ENCODE assay signal across 9 cellular contexts in genomic region chr11:39374963-39375698, GRCh38.
DNase-seq lines count a peak whose midpoint lies in the region; ATAC-seq and TF ChIP-seq lines count a peak whose summit lies in the region.
"Had no signal": no experiment of that assay in that cellular context is flagged by ENCODE, and none has a peak within 500 bp of the region (broad histone marks: within the 10 kb centered on the region; RNA-seq: fewer than 3 reads in every experiment).

No MANE protein-coding gene starts in this region.

- H3K36me3 Mint-ChIP-seq in activated T-helper 17 cell treated with anti-CD3 and anti-CD28 coated beads, Interleukin-2, amount 50 U/mL, for 72 hours (ENCODE audit: low read depth), result no peaks in the 10 kb centered on the region
- H3K36me3 Mint-ChIP-seq: T-cell had no signal

- no peaks in the 10 kb centered on the region for H3K27me3 Mint-ChIP-seq in activated T-helper 17 cell treated with anti-CD3 and anti-CD28 coated beads, Interleukin-2, amount 50 U/mL, for 72 hours

- no peak overlapping the region for H3K27ac Mint-ChIP-seq in activated T-helper 17 cell treated with anti-CD3 and anti-CD28 coated beads, Interleukin-2, amount 50 U/mL, for 72 hours
- H3K27ac Mint-ChIP-seq: T-cell had no signal

- H3K36me3 ChIP-seq in GM06990 (ENCODE audit: control insufficient read depth, insufficient read depth, low read length) (no peaks in the 10 kb centered on the region), left lung (no peaks in the 10 kb centered on the region)

- H3K27ac ChIP-seq in left lung, result no peak overlapping the region

- no peaks in the 10 kb centered on the region for H3K9me3 Mint-ChIP-seq in activated T-helper 17 cell treated with anti-CD3 and anti-CD28 coated beads, Interleukin-2, amount 50 U/mL, for 72 hours
- H3K9me3 Mint-ChIP-seq: T-cell had no signal

- no peaks in the 10 kb centered on the region for H3K4me1 Mint-ChIP-seq in activated T-helper 17 cell treated with anti-CD3 and anti-CD28 coated beads, Interleukin-2, amount 50 U/mL, for 72 hours

- no peak overlapping the region for H3K4me3 Mint-ChIP-seq in activated T-helper 17 cell treated with anti-CD3 and anti-CD28 coated beads, Interleukin-2, amount 50 U/mL, for 72 hours
- H3K4me3 Mint-ChIP-seq: T-cell had no signal

- H3K4me1 ChIP-seq in left lung, result peaks cover 0 to 6% of the 10 kb centered on the region in 2 donors

- H3K4me3 ChIP-seq in GM06990 (replicated peaks; ENCODE audit: low read depth, low read length), result no peak overlapping the region
- no peak overlapping the region for H3K4me3 ChIP-seq in left lung
- H3K4me3 ChIP-seq: lung had no signal

- DNase-seq in GM06990 (ENCODE audit: extremely low read depth, insufficient read length), result no peak
- peak; percentile 41 for DNase-seq in KBM-7
- DNase-seq in left lung, result no peak
- no peak for DNase-seq in NCI-H1930 (lab: John Stamatoyannopoulos, UW)

- TF ChIP-seq CTCF in GM06990 (IDR thresholded peaks at IDR 0.05; ENCODE audit: insufficient read depth, low read length, poor library complexity, severe bottlenecking) (peak; percentile 57), left lung (IDR thresholded peaks at IDR 0.05) (peak; percentile 40 to 56)

- in situ Hi-C loops in KBM-7 (cut with MboI; ENCODE audit: low pct_unique_long_range_greater_than_20kb, low sequenced_read_pairs), result no loop called here

- no peaks in the 10 kb centered on the region for H3K9me3 ChIP-seq in left lung

- H3K27me3 ChIP-seq in GM06990 (replicated peaks; ENCODE audit: control insufficient read depth, insufficient read depth, low read length) (no peaks in the 10 kb centered on the region), left lung (no peaks in the 10 kb centered on the region)

- intact Hi-C loops in left lung (cut with DNase I), result no loop called here

- ATAC-seq in activated T-helper 17 cell treated with anti-CD3 and anti-CD28 coated beads, Interleukin-2, amount 50 U/mL, for 72 hours (replicated peaks), result peak; percentile 32
- ATAC-seq in left lung (peak; percentile 37), HG03108 (IDR thresholded peaks at IDR 0.05; ENCODE audit: unreplicated experiment) (no peak), GM18519 (IDR thresholded peaks at IDR 0.05; ENCODE audit: low FRiP score, unreplicated experiment) (no peak)

Comparison
In these comparisons a context has a peak if more than half of its experiments do, and no peak if none do; other contexts are left out.
1. ATAC-seq: peak in activated T-helper 17 cell treated with anti-CD3 and anti-CD28 coated beads, Interleukin-2, amount 50 U/mL, for 72 hours (single experiment) and left lung (single experiment); none in HG03108 (single experiment) and GM18519 (single experiment).